ENCODE assay signal across 12 cellular contexts in the genomic region with DNA sequence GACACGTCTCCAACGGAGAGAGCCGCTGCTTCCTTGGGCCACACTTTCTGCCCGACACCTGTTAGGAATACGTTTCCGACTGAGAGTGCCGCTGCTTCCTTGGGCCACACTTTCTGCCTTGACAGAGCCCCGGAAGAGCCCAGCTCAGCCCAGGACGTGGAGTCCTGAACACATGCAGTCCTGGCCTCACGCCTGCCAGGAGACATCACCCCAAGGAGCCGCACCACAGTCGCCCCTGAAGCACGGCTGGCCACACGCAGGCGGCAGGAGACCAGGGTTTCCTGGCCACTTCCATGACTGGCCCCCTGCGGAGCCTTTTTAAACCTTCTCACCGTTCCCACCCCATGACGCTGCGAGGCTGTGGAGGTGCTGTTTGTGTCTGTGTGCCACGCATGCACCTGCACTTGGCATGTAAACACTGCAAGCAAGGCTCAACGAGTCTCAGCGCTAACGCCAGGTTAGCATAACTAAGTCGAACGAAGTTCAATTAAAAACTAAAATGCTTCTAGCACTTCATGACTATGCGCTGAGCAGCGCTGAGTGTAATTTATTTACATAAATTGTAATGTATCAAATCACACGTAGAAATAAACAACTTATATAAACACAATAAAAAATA. TPM values are rescaled to one million over a fixed set of nuclear protein-coding genes. Genes with fewer than 3 reads are reported as not detected.
DNase-seq lines count a peak whose midpoint lies in the region; ATAC-seq and TF ChIP-seq lines count a peak whose summit lies in the region.
"Had no signal": no experiment of that assay in that cellular context is flagged by ENCODE, and none has a peak within 500 bp of the region (broad histone marks: within the 10 kb centered on the region; RNA-seq: fewer than 3 reads in every experiment).

No MANE protein-coding gene starts in this region.

- no peak for TF ChIP-seq POLR2A in testis (IDR thresholded peaks at IDR 0.05)

- peak; percentile 24 for DNase-seq in NCI-H2029 (lab: John Stamatoyannopoulos, UW)
- DNase-seq in NCI-H2029 treated with DMSO at 0.1 percent for 48 hours (lab: John Stamatoyannopoulos, UW) = no peak
- peak; percentile 88 for DNase-seq in mesenteric fat pad (ENCODE audit: low spot score)
- peak; percentile 13 for DNase-seq in testis
- DNase-seq in NCI-H2196 (lab: John Stamatoyannopoulos, UW; ENCODE audit: unreplicated experiment) = no peak
- DNase-seq in SW480 (ENCODE audit: low spot score) = no peak
- DNase-seq: activated naive CD4-positive, alpha-beta T cell treated with anti-CD3 and anti-CD28 coated beads, Interleukin-2, amount 10 ng/mL, durations not matched to agents 7 days and 5 days; CD8-positive, alpha-beta memory T cell; mucosa of descending colon; NCI-H2171 had no signal

- no peaks in the 10 kb centered on the region for H3K36me3 ChIP-seq in testis (ENCODE audit: low read depth, missing control alignments)

- no peak for ATAC-seq in HG02798 (IDR thresholded peaks at IDR 0.05; ENCODE audit: poor library complexity, unreplicated experiment)
- ATAC-seq: mucosa of descending colon had no signal

- no peak overlapping the region for H3K4me3 ChIP-seq in testis
- H3K4me3 ChIP-seq: mucosa of descending colon had no signal

- H3K27ac ChIP-seq in cingulate gyrus (ENCODE audit: low read depth, low read length) = peak overlapping the region; percentile 41
- peak overlapping the region; percentile 16 to 21 for H3K27ac ChIP-seq in testis

- 82 to 89% methylated on average over 28 of the region's 28 CpGs for WGBS in testis, 2 donors

- intact Hi-C loops in testis (cut with DNase I; ENCODE audit: low total_unique reads) = no loop called here

- H3K4me1 ChIP-seq in testis = peaks cover 49% of the 10 kb centered on the region

- H3K27me3 ChIP-seq in testis = no peaks in the 10 kb centered on the region

- H3K9me3 ChIP-seq in testis = no peaks in the 10 kb centered on the region
- H3K9me3 ChIP-seq: mucosa of descending colon had no signal

- TF ChIP-seq CTCF in testis (IDR thresholded peaks at IDR 0.05) = no peak

RNA-seq across cellular contexts. Expression of gene TOLLIP, which starts 8.8 kb away (rescaled TPM):
- 63.6 TPM for total RNA-seq in mesenteric fat pad
- total RNA-seq in testis = 100 to 1,000 TPM; 197 to 220 TPM
- polyA plus RNA-seq in testis (ENCODE audit: insufficient read depth, low read depth, low replicate concordance) = 185 TPM

Comparison
In these comparisons a context has a peak if more than half of its experiments do, and no peak if none do; other contexts are left out.
1. DNase-seq: peak in NCI-H2029 (single experiment), mesenteric fat pad (single experiment) and testis (single experiment); none in NCI-H2029 treated with DMSO at 0.1 percent for 48 hours (single experiment), NCI-H2196 (single experiment) and SW480 (single experiment).